In genomic region chr22:27651486-27651885, GRCh38 we compare ENCODE assay signal across 14 cellular contexts.
DNase-seq lines count a peak whose midpoint lies in the region; ATAC-seq and TF ChIP-seq lines count a peak whose summit lies in the region.
"Had no signal": no experiment of that assay in that cellular context is flagged by ENCODE, and none has a peak within 500 bp of the region (broad histone marks: within the 10 kb centered on the region; RNA-seq: fewer than 3 reads in every experiment).

No MANE protein-coding gene starts in this region.

- H3K4me3 ChIP-seq in fibroblast of the aortic adventitia (ENCODE audit: low read depth, low read length), result no peak overlapping the region
- H3K4me3 ChIP-seq in skeletal muscle tissue (ENCODE audit: low read length in 3 of 3), result peak overlapping the region in 2 of 3 donors; percentile 13 to 29
- H3K4me3 ChIP-seq: PC-9 had no signal

- peak; percentile 4 for TF ChIP-seq CTCF in fibroblast of the aortic adventitia (IDR thresholded peaks at IDR 0.05; ENCODE audit: insufficient read depth, low read length)

- peaks cover 34 to 46% (median 37%) of the 10 kb centered on the region in 3 donors for H3K4me1 ChIP-seq in skeletal muscle tissue (ENCODE audit: control insufficient read depth in 3 of 3, insufficient read depth in 3 of 3, low read length in 3 of 3)

- ATAC-seq in left ventricle myocardium superior (peak; percentile 96), GM19328 (IDR thresholded peaks at IDR 0.05; ENCODE audit: unreplicated experiment) (no peak)

- peak overlapping the region; percentile 75 to 79 (median 76) for H3K9ac ChIP-seq in skeletal muscle tissue (ENCODE audit: low read depth in 1 of 3, low read length in 3 of 3)
- H3K9ac ChIP-seq: KMS-11 had no signal

- no peaks in the 10 kb centered on the region for H3K9me3 ChIP-seq in skeletal muscle tissue (ENCODE audit: control insufficient read depth in 3 of 3, low read length in 3 of 3)

- peak overlapping the region; percentile 99 for H3K27ac ChIP-seq in skeletal muscle tissue (ENCODE audit: low read depth, low read length)
- H3K27ac ChIP-seq: KMS-11, PC-9 had no signal

- DNase-seq in fibroblast of the aortic adventitia (ENCODE audit: low read depth), result peak; percentile 53
- DNase-seq in left ventricle myocardium superior, result peak; percentile 59
- no peak for DNase-seq in GDM1 (lab: John Stamatoyannopoulos, UW)
- no peak for DNase-seq in SW 1271 (lab: John Stamatoyannopoulos, UW)
- DNase-seq in islet precursor cell, result no peak
- DNase-seq: CD8-positive, alpha-beta memory T cell; NCI-H1105; NCI-H187 treated with DMSO at 0.1 percent for 48 hours; NCI-H2171; NCI-H774; PC-9 had no signal

- intact Hi-C loops in left ventricle myocardium superior (cut with micrococcal nuclease), result no loop called here

- H3K36me3 ChIP-seq in skeletal muscle tissue (ENCODE audit: control insufficient read depth in 3 of 3, insufficient read depth in 3 of 3, low read length in 3 of 3), result no peaks in the 10 kb centered on the region

- H3K27me3 ChIP-seq in skeletal muscle tissue (ENCODE audit: control insufficient read depth in 3 of 3, insufficient read depth in 3 of 3, low read length in 3 of 3), result no peaks in the 10 kb centered on the region

Comparison
In these comparisons a context has a peak if more than half of its experiments do, and no peak if none do; other contexts are left out.
1. DNase-seq: peak in fibroblast of the aortic adventitia (single experiment) and left ventricle myocardium superior (single experiment); none in GDM1 (single experiment), SW 1271 (0 of 2) and islet precursor cell (single experiment).